8 cellular contexts compared by ENCODE assay signal in genomic region chr1:27365372-27366112, GRCh38. TPM values are rescaled to one million over a fixed set of nuclear protein-coding genes. Genes with fewer than 3 reads are reported as not detected.
DNase-seq lines count a peak whose midpoint lies in the region; ATAC-seq and TF ChIP-seq lines count a peak whose summit lies in the region.

No MANE protein-coding gene starts in this region.

- H3K9me3 Mint-ChIP-seq in central memory CD8-positive, alpha-beta T cell = no peaks in the 10 kb centered on the region

- peaks cover 28% of the 10 kb centered on the region for H3K4me1 Mint-ChIP-seq in central memory CD8-positive, alpha-beta T cell

- H3K27me3 Mint-ChIP-seq in central memory CD8-positive, alpha-beta T cell = no peaks in the 10 kb centered on the region

- DNase-seq in DMS79 (lab: John Stamatoyannopoulos, UW) = peak; percentile 87
- DNase-seq in NCI-H345 (lab: John Stamatoyannopoulos, UW) = peak; percentile 90
- peak; percentile 37 to 43 for DNase-seq in central memory CD8-positive, alpha-beta T cell (ENCODE audit: low spot score in 2 of 2)
- DNase-seq in kidney epithelial cell (ENCODE audit: low read depth) = no peak
- peak; percentile 78 for DNase-seq in stimulated activated CD4-positive, alpha-beta T cell treated with anti-CD3 and anti-CD28 coated beads, Interleukin-12 subunit alpha, Interleukin-12 subunit beta, amount 100 ng/mL, for 4 hours

- H3K27me3 ChIP-seq in kidney epithelial cell (ENCODE audit: control insufficient read depth, insufficient read depth, low read length) = no peaks in the 10 kb centered on the region

- no peak overlapping the region for H3K27ac Mint-ChIP-seq in central memory CD8-positive, alpha-beta T cell (ENCODE audit: low read depth)

- H3K4me3 Mint-ChIP-seq in central memory CD8-positive, alpha-beta T cell = peak overlapping the region; percentile 85

- no peak for TF ChIP-seq CTCF in kidney epithelial cell (IDR thresholded peaks at IDR 0.05; ENCODE audit: insufficient read depth, low read length, poor library complexity, severe bottlenecking)

- peaks cover 1% of the 10 kb centered on the region for H3K36me3 ChIP-seq in kidney epithelial cell (ENCODE audit: control insufficient read depth, insufficient read depth, low read length)

- peaks cover under 1% of the 10 kb centered on the region for H3K36me3 Mint-ChIP-seq in central memory CD8-positive, alpha-beta T cell (ENCODE audit: insufficient read depth)

- H3K4me3 ChIP-seq in kidney epithelial cell (ENCODE audit: low read depth, low read length) = peak overlapping the region; percentile 75

- peak; percentile 37 for ATAC-seq in HG02678 (IDR thresholded peaks at IDR 0.05; ENCODE audit: unreplicated experiment)
- ATAC-seq in activated CD4-positive, CD25-positive, alpha-beta regulatory T cell treated with anti-CD3 and anti-CD28 coated beads, Interleukin-2, amount 50 U/mL, for 24 hours = peak; percentile 62 to 65
- peak; percentile 76 for ATAC-seq in central memory CD8-positive, alpha-beta T cell (replicated peaks; ENCODE audit: extremely low read depth, poor library complexity, severe bottlenecking)
- ATAC-seq in GM21526 (IDR thresholded peaks at IDR 0.05; ENCODE audit: low FRiP score, unreplicated experiment) = no peak

RNA-seq across cellular contexts. Expression of gene MAP3K6, which starts 1.2 kb away (rescaled TPM):
- 8.6 and 12.0 TPM in 2 replicates for total RNA-seq in kidney epithelial cell

RNA-seq across cellular contexts. Expression of gene FCN3, which starts 9.1 kb away (rescaled TPM):
- 0.14 TPM in 1 of 2 replicates, not detected in the other for total RNA-seq in kidney epithelial cell

RNA-seq across cellular contexts. Expression of gene CD164L2, which starts 17.6 kb away (rescaled TPM):
- 0.29 TPM in 1 of 2 replicates, not detected in the other for total RNA-seq in kidney epithelial cell

RNA-seq across cellular contexts. Expression of gene SYTL1, which starts 23.7 kb away (rescaled TPM):
- total RNA-seq in kidney epithelial cell = 40.3 and 47.2 TPM in 2 replicates

RNA-seq across cellular contexts. Expression of gene GPR3, which starts 26.9 kb away (rescaled TPM):
- 0.27 and 1.6 TPM in 2 replicates for total RNA-seq in kidney epithelial cell
